ENCODE assay signal across 1 cellular context in the genomic region with DNA sequence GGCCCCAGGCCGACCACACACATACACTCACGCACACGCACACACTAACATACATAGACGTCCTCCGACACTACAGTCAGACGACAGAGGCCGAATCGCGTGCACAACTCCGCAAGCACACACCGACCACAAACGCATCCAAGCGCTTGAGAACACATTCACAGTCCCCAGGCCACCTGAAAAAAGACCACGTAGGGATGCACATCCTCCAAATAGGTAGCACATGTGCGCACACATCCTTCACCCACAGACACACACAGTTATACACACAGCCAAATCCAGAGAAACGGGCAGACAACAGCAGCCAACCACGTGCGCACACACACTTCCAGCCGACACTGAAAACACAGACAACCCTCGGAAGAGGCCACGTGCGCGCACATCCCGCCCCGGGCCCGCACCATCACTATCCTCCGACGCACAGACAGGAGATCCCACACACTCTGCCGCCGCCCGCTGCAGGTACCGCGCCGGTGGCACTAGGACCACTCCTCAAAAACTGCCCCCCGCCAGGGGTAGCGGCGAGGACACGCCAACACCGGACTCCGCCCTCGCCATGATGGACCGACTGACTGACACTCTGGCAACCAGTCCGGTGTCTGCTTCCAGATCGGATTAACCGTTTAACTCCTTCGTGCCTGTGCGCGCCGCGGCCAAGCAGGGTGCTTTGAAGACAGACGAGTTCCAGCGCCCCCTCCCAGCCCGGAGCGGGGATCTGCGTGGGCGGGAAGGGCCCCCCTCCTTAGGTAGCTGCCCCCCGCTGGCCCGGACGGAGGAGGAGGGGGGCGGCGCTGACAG.
TF ChIP-seq lines count a peak whose summit lies in the region.

No MANE protein-coding gene starts in this region.

TF ChIP-seq in A549, 52 proteins besides CTCF, POLR2A, EP300 and RAD21 (continued from another document):
- TF ChIP-seq, protein P1, sequence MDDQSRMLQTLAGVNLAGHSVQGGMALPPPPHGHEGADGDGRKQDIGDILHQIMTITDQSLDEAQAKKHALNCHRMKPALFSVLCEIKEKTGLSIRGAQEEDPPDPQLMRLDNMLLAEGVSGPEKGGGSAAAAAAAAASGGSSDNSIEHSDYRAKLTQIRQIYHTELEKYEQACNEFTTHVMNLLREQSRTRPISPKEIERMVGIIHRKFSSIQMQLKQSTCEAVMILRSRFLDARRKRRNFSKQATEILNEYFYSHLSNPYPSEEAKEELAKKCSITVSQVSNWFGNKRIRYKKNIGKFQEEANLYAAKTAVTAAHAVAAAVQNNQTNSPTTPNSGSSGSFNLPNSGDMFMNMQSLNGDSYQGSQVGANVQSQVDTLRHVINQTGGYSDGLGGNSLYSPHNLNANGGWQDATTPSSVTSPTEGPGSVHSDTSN (IDR thresholded peaks at IDR 0.05) = peak; percentile 88
- TF ChIP-seq HDAC2 (IDR thresholded peaks at IDR 0.05) (0 out of 2 replicates have a peak, but pooled peaks have one; percentile 2), E2F6 (IDR thresholded peaks at IDR 0.05; ENCODE audit: borderline replicate concordance, low read depth) (peak; percentile 92), USF2 (IDR thresholded peaks at IDR 0.05) (peak; percentile 74)
